Comparison of ENCODE assay signal across 17 cellular contexts in genomic region chr3:25457642-25458419, GRCh38. TPM values are rescaled to one million over a fixed set of nuclear protein-coding genes. Genes with fewer than 3 reads are reported as not detected.
DNase-seq lines count a peak whose midpoint lies in the region; ATAC-seq and TF ChIP-seq lines count a peak whose summit lies in the region.
"Had no signal": no experiment of that assay in that cellular context is flagged by ENCODE, and none has a peak within 500 bp of the region (broad histone marks: within the 10 kb centered on the region; RNA-seq: fewer than 3 reads in every experiment).

No MANE protein-coding gene starts in this region.

- H3K27ac Mint-ChIP-seq in brain = peak overlapping the region in 4 of 5 experiments; percentile 2 to 78 (median 36)
- H3K27ac Mint-ChIP-seq: activated T-helper 17 cell treated with anti-CD3 and anti-CD28 coated beads, Interleukin-2, amount 50 U/mL, for 72 hours; endodermal cell had no signal

- H3K4me1 ChIP-seq in sigmoid colon = peaks cover 0 to 60% (median 46%) of the 10 kb centered on the region in 4 donors

- peak overlapping the region; percentile 10 to 79 (median 57) for H3K27ac ChIP-seq in sigmoid colon
- H3K27ac ChIP-seq: KMS-11, RWPE1 had no signal

- no peaks in the 10 kb centered on the region for H3K27me3 ChIP-seq in sigmoid colon

- WGBS in sigmoid colon, 2 donors = 79 to 80% methylated on average over 7 of the region's 7 CpGs

- peak overlapping the region in 1 of 5 experiments; percentile 0 for H3K4me3 Mint-ChIP-seq in brain
- H3K4me3 Mint-ChIP-seq: activated T-helper 17 cell treated with anti-CD3 and anti-CD28 coated beads, Interleukin-2, amount 50 U/mL, for 72 hours; endodermal cell had no signal

- H3K36me3 ChIP-seq in sigmoid colon = peaks cover 0 to 4% (median 0%) of the 10 kb centered on the region in 4 donors

- intact Hi-C loops in left cardiac atrium (cut with DNase I) (no loop called here), sigmoid colon (cut with DNase I) (no loop called here)

- ATAC-seq in left cardiac atrium (peak; percentile 20 to 21), HG02885 (IDR thresholded peaks at IDR 0.05; ENCODE audit: poor library complexity, unreplicated experiment) (no peak), HG03045 (IDR thresholded peaks at IDR 0.05; ENCODE audit: unreplicated experiment) (no peak)
- ATAC-seq: activated T-helper 17 cell treated with anti-CD3 and anti-CD28 coated beads, Interleukin-2, amount 50 U/mL, for 72 hours had no signal

- peaks cover 75% of the 10 kb centered on the region for H3K4me1 Mint-ChIP-seq in brain
- H3K4me1 Mint-ChIP-seq: activated T-helper 17 cell treated with anti-CD3 and anti-CD28 coated beads, Interleukin-2, amount 50 U/mL, for 72 hours had no signal

- no peak for TF ChIP-seq POLR2A in sigmoid colon (IDR thresholded peaks at IDR 0.05)

- H3K9me3 ChIP-seq in sigmoid colon = no peaks in the 10 kb centered on the region

- H3K27me3 Mint-ChIP-seq in brain = peaks cover 4% of the 10 kb centered on the region
- H3K27me3 Mint-ChIP-seq: activated T-helper 17 cell treated with anti-CD3 and anti-CD28 coated beads, Interleukin-2, amount 50 U/mL, for 72 hours had no signal

- no peak for TF ChIP-seq EP300 in sigmoid colon (IDR thresholded peaks at IDR 0.05)

- H3K9me3 Mint-ChIP-seq in brain = no peaks in the 10 kb centered on the region
- H3K9me3 Mint-ChIP-seq: activated T-helper 17 cell treated with anti-CD3 and anti-CD28 coated beads, Interleukin-2, amount 50 U/mL, for 72 hours; endodermal cell had no signal

- no peak for TF ChIP-seq CTCF in brain (conservative IDR thresholded peaks at IDR 0.05)
- TF ChIP-seq CTCF in sigmoid colon (IDR thresholded peaks at IDR 0.05) = no peak
- TF ChIP-seq CTCF in GM10266 (IDR thresholded peaks at IDR 0.05; ENCODE audit: control insufficient read depth, insufficient read depth, low read depth, missing control alignments) = no peak

- no peaks in the 10 kb centered on the region for H3K36me3 Mint-ChIP-seq in brain

- H3K4me3 ChIP-seq in sigmoid colon = no peak overlapping the region

- DNase-seq in HCEC 1CT = peak; percentile 30
- no peak for DNase-seq in left cardiac atrium
- DNase-seq in sigmoid colon = no peak
- no peak for DNase-seq in GM10266 (ENCODE audit: extremely low spot score)
- no peak for DNase-seq in kidney glomerular epithelial cell (lab: John Stamatoyannopoulos, UW)
- DNase-seq: activated CD4-positive, alpha-beta T cell treated with anti-CD3 and anti-CD28 coated beads, Interleukin-2, amount 50 U/mL, for 48 hours; endodermal cell; NCI-H187; NCI-H69; nucleus accumbens; T-helper 9 cell had no signal

RNA-seq across cellular contexts. Expression of gene RARB, which starts 29.8 kb away (rescaled TPM):
- 3.7 TPM for polyA plus RNA-seq in brain (ENCODE audit: insufficient read depth, low read depth, low replicate concordance)
- total RNA-seq in left cardiac atrium = 10 to 100 TPM; 12.1 to 24.1 TPM
- 10 to 100 TPM in 3 of 4 donors, 1 to 10 TPM in 1; 8.3 to 18.5 (median 11.9) TPM for total RNA-seq in sigmoid colon
- polyA plus RNA-seq in sigmoid colon = 1 to 10 TPM; 1.2 to 2.4 (median 2.1) TPM
- total RNA-seq: activated T-helper 17 cell treated with anti-CD3 and anti-CD28 coated beads, Interleukin-2, amount 50 U/mL, for 72 hours had no signal

Comparison
In these comparisons a context has a peak if more than half of its experiments do, and no peak if none do; other contexts are left out.
1. ATAC-seq: peak in left cardiac atrium (2 of 2); none in HG02885 (single experiment) and HG03045 (single experiment).